In genomic region chr22:49155809-49156580, GRCh38 we compare ENCODE assay signal across 18 cellular contexts.
DNase-seq lines count a peak whose midpoint lies in the region; ATAC-seq lines count a peak whose summit lies in the region.
"Had no signal": no experiment of that assay in that cellular context is flagged by ENCODE, and none has a peak within 500 bp of the region (broad histone marks: within the 10 kb centered on the region; RNA-seq: fewer than 3 reads in every experiment).

No MANE protein-coding gene starts in this region.

- H3K23ac ChIP-seq in neuronal stem cell (ENCODE audit: low read depth, low read length, poor library complexity), result peak overlapping the region; percentile 1

- in situ Hi-C loops in GM23248 (cut with MboI), result no loop called here

- H3F3A ChIP-seq in GM23248 (ENCODE audit: insufficient read depth), result no peaks in the 10 kb centered on the region

- no peak for ATAC-seq in GM21526 (IDR thresholded peaks at IDR 0.05; ENCODE audit: low FRiP score, unreplicated experiment)
- ATAC-seq: natural killer cell treated with Interleukin-12 subunit alpha and Interleukin-12 subunit beta and Interleukin-15 and Interleukin-18, amount 100 ng/mL, for 72 hours had no signal

- H3K27ac ChIP-seq in GM23248, result no peak overlapping the region
- H3K27ac ChIP-seq in neuronal stem cell (replicated peaks; ENCODE audit: low read length), result no peak overlapping the region
- H3K27ac ChIP-seq: suprapubic skin, upper lobe of left lung had no signal

- H2AFZ ChIP-seq in GM23248 (no peak overlapping the region), neuronal stem cell (ENCODE audit: low read length) (no peak overlapping the region)

- no peak overlapping the region for H3K4me2 ChIP-seq in GM23248 (ENCODE audit: unreplicated experiment)
- no peak overlapping the region for H3K4me2 ChIP-seq in neuronal stem cell (ENCODE audit: insufficient read depth, low read length, poor library complexity, severe bottlenecking)

- H3K18ac ChIP-seq in neuronal stem cell (ENCODE audit: low read length), result peak overlapping the region; percentile 32

- H3K9me3 ChIP-seq in GM23248 (ENCODE audit: low read depth), result no peaks in the 10 kb centered on the region
- H3K9me3 ChIP-seq in neuronal stem cell (replicated peaks in 1 of 2; ENCODE audit: control insufficient read depth in 2 of 2, insufficient read depth in 1 of 2, low read depth in 1 of 2, low read length in 2 of 2), result peaks cover 0 to 2% of the 10 kb centered on the region in 2 donors
- H3K9me3 ChIP-seq: suprapubic skin, upper lobe of left lung had no signal

- no peak overlapping the region for H4K8ac ChIP-seq in neuronal stem cell (ENCODE audit: low read depth, low read length)

- peak overlapping the region; percentile 3 for H4K91ac ChIP-seq in neuronal stem cell (ENCODE audit: low read depth, low read length, poor library complexity)

- H3K36me3 ChIP-seq in GM23248 (ENCODE audit: low read depth) (no peaks in the 10 kb centered on the region), neuronal stem cell (replicated peaks in 1 of 2; ENCODE audit: control insufficient read depth in 2 of 2, insufficient read depth in 2 of 2, low read length in 2 of 2) (no peaks in the 10 kb centered on the region)
- H3K36me3 ChIP-seq: suprapubic skin, upper lobe of left lung had no signal

- H3K4me3 ChIP-seq in GM23248, result no peak overlapping the region
- H3K4me3 ChIP-seq in neuronal stem cell (ENCODE audit: low read length in 2 of 2), result no peak overlapping the region
- H3K4me3 ChIP-seq: suprapubic skin, upper lobe of left lung had no signal

- no peak overlapping the region for H2BK12ac ChIP-seq in neuronal stem cell (ENCODE audit: low read length)

- no peaks in the 10 kb centered on the region for H4K20me1 ChIP-seq in GM23248 (ENCODE audit: insufficient read depth)

- H3K79me1 ChIP-seq in neuronal stem cell (ENCODE audit: low read depth, low read length), result no peaks in the 10 kb centered on the region

- H3K4ac ChIP-seq in neuronal stem cell (ENCODE audit: low read length), result no peak overlapping the region

- no peaks in the 10 kb centered on the region for H3K79me2 ChIP-seq in GM23248 (ENCODE audit: insufficient read depth)

- H2AK5ac ChIP-seq in neuronal stem cell (ENCODE audit: low read depth, low read length), result no peak overlapping the region

- H3K9me2 ChIP-seq in GM23248 (ENCODE audit: insufficient read depth), result no peaks in the 10 kb centered on the region

- no peaks in the 10 kb centered on the region for H3K27me3 ChIP-seq in GM23248 (replicated peaks; ENCODE audit: insufficient read depth)
- no peaks in the 10 kb centered on the region for H3K27me3 ChIP-seq in neuronal stem cell (ENCODE audit: control insufficient read depth in 3 of 3, insufficient read depth in 3 of 3, low read depth in 1 of 3, low read length in 3 of 3)
- H3K27me3 ChIP-seq: upper lobe of left lung had no signal

- no peak overlapping the region for H2BK120ac ChIP-seq in neuronal stem cell (ENCODE audit: low read depth, low read length)

- WGBS in GM23248 (ENCODE audit: low coverage in 1 of 2, low lambda C conversion rate in 2 of 2, missing lambda C conversion rate in 2 of 2), 2 experiments, result 54 to 55% methylated on average over 9 to 24 of the region's 24 CpGs
- WGBS in neuronal stem cell (ENCODE audit: extremely low coverage in 2 of 2, insufficient read length in 2 of 2, insufficient replicate concordance in 1 of 2), 2 donors, result no CpG with 5 or more reads among the region's 24 CpGs

- peak overlapping the region; percentile 83 for H2BK15ac ChIP-seq in neuronal stem cell (ENCODE audit: low read length)

- H3K4me1 ChIP-seq in GM23248 (ENCODE audit: insufficient read depth), result no peaks in the 10 kb centered on the region
- H3K4me1 ChIP-seq in neuronal stem cell (ENCODE audit: control insufficient read depth in 2 of 2, insufficient read depth in 1 of 2, low read depth in 1 of 2, low read length in 2 of 2), result peaks cover 0 to 21% of the 10 kb centered on the region in 2 donors
- H3K4me1 ChIP-seq: suprapubic skin, upper lobe of left lung had no signal

- no peak overlapping the region for H3K9ac ChIP-seq in GM23248
- H3K9ac ChIP-seq in neuronal stem cell (ENCODE audit: low read depth, low read length, poor library complexity), result no peak overlapping the region

- no peak overlapping the region for H2BK5ac ChIP-seq in neuronal stem cell (ENCODE audit: low read length)

- peak overlapping the region; percentile 14 for H3K14ac ChIP-seq in neuronal stem cell (ENCODE audit: low read length)

- DNase-seq in NCI-H1436 (lab: John Stamatoyannopoulos, UW) (peak; percentile 57), NCI-H1436 treated with DMSO at 0.1 percent for 48 hours (lab: John Stamatoyannopoulos, UW) (no peak), GM23248 (peak; percentile 1), NCI-H748 (lab: John Stamatoyannopoulos, UW; ENCODE audit: unreplicated experiment) (peak; percentile 92), neuronal stem cell (ENCODE audit: low spot score) (no peak), NCI-H774 (lab: John Stamatoyannopoulos, UW) (no peak), glomerular visceral epithelial cell (ENCODE audit: extremely low spot score) (no peak)
- DNase-seq: activated CD4-positive, alpha-beta memory T cell treated with anti-CD3 and anti-CD28 coated beads, Interleukin-2, amount 10 ng/mL, durations not matched to agents 7 days and 5 days; activated CD8-positive, alpha-beta memory T cell treated with anti-CD3 and anti-CD28 coated beads, Interleukin-2, amount 50 U/mL, for 4 hours; activated naive CD4-positive, alpha-beta T cell treated with anti-CD3 and anti-CD28 coated beads for 36 hours; H7; mammary epithelial cell; NK-92 treated with Interleukin-12 subunit alpha and Interleukin-12 subunit beta, amount 100 ng/mL, for 24 hours; stimulated activated naive CD4-positive, alpha-beta T cell treated with Interleukin-2 at 50 U/mL for 16 hours; upper lobe of left lung had no signal

Comparison
In these comparisons a context has a peak if more than half of its experiments do, and no peak if none do; other contexts are left out.
1. DNase-seq: peak in NCI-H1436 (single experiment), GM23248 (single experiment) and NCI-H748 (single experiment); none in NCI-H1436 treated with DMSO at 0.1 percent for 48 hours (single experiment), neuronal stem cell (single experiment), NCI-H774 (single experiment) and glomerular visceral epithelial cell (single experiment).